ENCODE assay signal across 18 cellular contexts in genomic region chr15:100944237-100944875, GRCh38. TPM values are rescaled to one million over a fixed set of nuclear protein-coding genes. Genes with fewer than 3 reads are reported as not detected.
DNase-seq lines count a peak whose midpoint lies in the region; ATAC-seq lines count a peak whose summit lies in the region.
"Had no signal": no experiment of that assay in that cellular context is flagged by ENCODE, and none has a peak within 500 bp of the region (broad histone marks: within the 10 kb centered on the region; RNA-seq: fewer than 3 reads in every experiment).

No MANE protein-coding gene starts in this region.

- DNase-seq in fibroblast of peridontal ligament (ENCODE audit: extremely low read depth) (peak; percentile 27), H4 (ENCODE audit: low spot score) (no peak), superior temporal gyrus (ENCODE audit: extremely low spot score) (no peak)
- DNase-seq: activated CD4-positive, alpha-beta memory T cell treated with anti-CD3 and anti-CD28 coated beads, Interleukin-2, amount 10 ng/mL, durations not matched to agents 7 days and 5 days; AML-193; H9; hypothalamus; NCI-H1436; NCI-H526 treated with DMSO at 0.1 percent for 48 hours; right cardiac atrium; stimulated activated CD4-positive, alpha-beta T cell treated with anti-CD3 and anti-CD28 coated beads, Interleukin-4, amount 100 ng/mL, for 1 hour had no signal

- no peak overlapping the region for H3K27ac ChIP-seq in BLaER1 treated with 17β-estradiol and CSF1 and Interleukin-3, amounts not matched to agents 10 nM and 100 nM
- H3K27ac ChIP-seq: neural progenitor cell had no signal

- no peaks in the 10 kb centered on the region for H3K27me3 ChIP-seq in BLaER1 treated with 17β-estradiol and CSF1 and Interleukin-3, amounts not matched to agents 10 nM and 100 nM
- H3K27me3 ChIP-seq: neural progenitor cell had no signal

- H3K4me1 ChIP-seq in BLaER1 treated with 17β-estradiol and CSF1 and Interleukin-3, amounts not matched to agents 10 nM and 100 nM: peaks cover 34 to 54% (median 41%) of the 10 kb centered on the region in 10 experiments
- H3K4me1 ChIP-seq: neural progenitor cell had no signal

- peak; percentile 52 for ATAC-seq in GM19452 (IDR thresholded peaks at IDR 0.05; ENCODE audit: unreplicated experiment)
- ATAC-seq in HG03469 (IDR thresholded peaks at IDR 0.05; ENCODE audit: unreplicated experiment): peak; percentile 24
- ATAC-seq in HG02588 (IDR thresholded peaks at IDR 0.05; ENCODE audit: unreplicated experiment): no peak
- ATAC-seq in GM21447 (IDR thresholded peaks at IDR 0.05; ENCODE audit: unreplicated experiment): no peak
- ATAC-seq: K562, right cardiac atrium had no signal

- H3K9ac ChIP-seq in BLaER1 treated with 17β-estradiol and CSF1 and Interleukin-3, amounts not matched to agents 10 nM and 100 nM: no peak overlapping the region
- H3K9ac ChIP-seq: neural progenitor cell had no signal

- no peaks in the 10 kb centered on the region for H3K36me3 ChIP-seq in BLaER1 treated with 17β-estradiol and CSF1 and Interleukin-3, amounts not matched to agents 10 nM and 100 nM
- H3K36me3 ChIP-seq: neural progenitor cell had no signal

- peak overlapping the region in 7 of 11 experiments; percentile 13 to 58 (median 44); a peak in 5 of 22 replicates for H3K4me2 ChIP-seq in BLaER1 treated with 17β-estradiol and CSF1 and Interleukin-3, amounts not matched to agents 10 nM and 100 nM
- H3K4me2 ChIP-seq: neural progenitor cell had no signal

- peaks cover 0 to 4% (median 0%) of the 10 kb centered on the region in 11 experiments; a peak in 1 of 22 replicates for H3K9me3 ChIP-seq in BLaER1 treated with 17β-estradiol and CSF1 and Interleukin-3, amounts not matched to agents 10 nM and 100 nM (replicated peaks in 1 of 11)

- no peaks in the 10 kb centered on the region for H4K20me1 ChIP-seq in BLaER1 treated with 17β-estradiol and CSF1 and Interleukin-3, amounts not matched to agents 10 nM and 100 nM

- H3K4me3 ChIP-seq in BLaER1 treated with 17β-estradiol and CSF1 and Interleukin-3, amounts not matched to agents 10 nM and 100 nM: no peak overlapping the region
- H3K4me3 ChIP-seq: K562, neural progenitor cell had no signal

RNA-seq across cellular contexts. Expression of gene LRRK1, which starts 25.2 kb away (rescaled TPM):
- 1.4 and 2.9 TPM in 2 replicates for total RNA-seq in H4 (2014; rRNA removed; shearing (Covaris generic))

Comparison
In these comparisons a context has a peak if more than half of its experiments do, and no peak if none do; other contexts are left out.
1. ATAC-seq: peak in GM19452 (single experiment) and HG03469 (single experiment); none in HG02588 (single experiment) and GM21447 (single experiment).